8 cellular contexts compared by ENCODE assay signal in the genomic region with DNA sequence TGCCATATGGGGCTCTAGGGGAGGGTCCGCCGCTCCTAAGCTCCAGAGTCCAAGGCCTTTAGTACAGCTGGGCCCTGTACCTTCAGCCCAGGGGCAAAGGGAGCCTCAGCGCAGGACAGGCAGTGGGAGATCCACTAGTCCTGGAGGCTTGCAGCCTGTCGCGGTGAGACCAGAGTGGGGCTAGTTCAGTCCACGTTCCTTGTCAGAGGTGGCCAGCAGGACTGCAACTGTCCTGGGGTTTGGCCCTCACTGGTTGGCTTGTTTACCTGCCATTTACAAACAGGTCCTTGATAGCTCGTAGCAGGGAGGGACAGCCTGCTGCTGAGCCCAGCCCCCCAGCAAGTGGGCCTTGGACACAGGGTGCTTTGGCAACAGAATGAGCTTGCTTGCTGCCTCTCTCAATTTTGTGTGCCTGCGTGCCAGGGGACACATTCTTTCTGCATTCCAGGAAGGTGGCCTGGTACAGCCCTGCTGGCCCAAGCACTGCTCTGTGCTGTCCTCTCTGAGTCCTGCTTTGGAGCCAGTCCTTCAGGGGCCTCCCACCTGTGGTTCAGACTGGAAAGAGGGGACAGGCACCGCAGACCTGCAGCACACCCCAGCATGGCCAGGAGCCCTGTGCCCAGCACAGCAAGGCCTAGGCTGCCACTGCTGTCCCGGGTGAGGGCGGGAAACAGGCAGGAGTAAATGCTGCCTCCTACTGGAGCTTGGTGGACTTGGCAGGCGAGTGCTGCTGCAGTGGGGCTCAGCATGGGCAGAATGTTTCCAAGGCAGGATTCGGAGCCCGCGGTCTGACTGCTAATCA. TPM values are rescaled to one million over a fixed set of nuclear protein-coding genes. Genes with fewer than 3 reads are reported as not detected.
DNase-seq lines count a peak whose midpoint lies in the region; ATAC-seq and FAIRE-seq lines count a peak whose summit lies in the region.

No MANE protein-coding gene starts in this region.

- no peak for ATAC-seq in GM18868 (IDR thresholded peaks at IDR 0.05; ENCODE audit: unreplicated experiment)
- ATAC-seq in HG02973 (IDR thresholded peaks at IDR 0.05; ENCODE audit: unreplicated experiment): no peak

- FAIRE-seq in urothelium cell line (lab: Jason Lieb, UNC): no peak

- no peak overlapping the region for H3K4me3 ChIP-seq in mucosa of stomach (ENCODE audit: low read length)

- H3K9me3 ChIP-seq in mucosa of stomach (ENCODE audit: control insufficient read depth, low read length): no peaks in the 10 kb centered on the region

- peak overlapping the region; percentile 37 for H3K9ac ChIP-seq in mucosa of stomach (ENCODE audit: low read length)

- no peaks in the 10 kb centered on the region for H3K36me3 ChIP-seq in mucosa of stomach (ENCODE audit: control insufficient read depth, insufficient read depth, low read length)

- peaks cover 43% of the 10 kb centered on the region for H3K4me1 ChIP-seq in mucosa of stomach (ENCODE audit: control insufficient read depth, insufficient read depth, low read length)

- no peaks in the 10 kb centered on the region for H3K27me3 ChIP-seq in mucosa of stomach (ENCODE audit: control insufficient read depth, insufficient read depth, low read length)

- DNase-seq in activated naive CD4-positive, alpha-beta T cell treated with Interleukin-2 at 50 U/mL for 16 hours: peak; percentile 23
- DNase-seq in activated naive CD4-positive, alpha-beta T cell (lab: John Stamatoyannopoulos, UW): no peak
- peak; percentile 20 for DNase-seq in SK-N-DZ (ENCODE audit: low spot score)
- peak; percentile 82 for DNase-seq in ecto neural progenitor cell (ENCODE audit: low spot score)
- peak; percentile 38 for DNase-seq in urothelium cell line (ENCODE audit: low spot score)

RNA-seq across cellular contexts. Expression of a gene that starts 15.2 kb away (rescaled TPM):
- 1.6 and 1.9 TPM in 2 replicates for polyA plus RNA-seq in SK-N-DZ (2014; cell fraction: cytosol; rRNA removed)
- 1.6 and 2.0 TPM in 2 replicates for polyA plus RNA-seq in SK-N-DZ (2014; cell fraction: nucleus; rRNA removed)

RNA-seq across cellular contexts. Expression of a gene that starts 43.0 kb away (rescaled TPM):
- 1.3 and 1.8 TPM in 2 replicates for polyA plus RNA-seq in SK-N-DZ (2014; cell fraction: cytosol; rRNA removed)
- polyA plus RNA-seq in SK-N-DZ (2014; cell fraction: nucleus; rRNA removed): 0.81 and 1.3 TPM in 2 replicates

Comparison
In these comparisons a context has a peak if more than half of its experiments do, and no peak if none do; other contexts are left out.
1. DNase-seq: peak in activated naive CD4-positive, alpha-beta T cell treated with Interleukin-2 at 50 U/mL for 16 hours (single experiment), SK-N-DZ (single experiment), ecto neural progenitor cell (single experiment) and urothelium cell line (single experiment); none in activated naive CD4-positive, alpha-beta T cell (0 of 4).